1 cellular context compared by ENCODE assay signal in the genomic region with DNA sequence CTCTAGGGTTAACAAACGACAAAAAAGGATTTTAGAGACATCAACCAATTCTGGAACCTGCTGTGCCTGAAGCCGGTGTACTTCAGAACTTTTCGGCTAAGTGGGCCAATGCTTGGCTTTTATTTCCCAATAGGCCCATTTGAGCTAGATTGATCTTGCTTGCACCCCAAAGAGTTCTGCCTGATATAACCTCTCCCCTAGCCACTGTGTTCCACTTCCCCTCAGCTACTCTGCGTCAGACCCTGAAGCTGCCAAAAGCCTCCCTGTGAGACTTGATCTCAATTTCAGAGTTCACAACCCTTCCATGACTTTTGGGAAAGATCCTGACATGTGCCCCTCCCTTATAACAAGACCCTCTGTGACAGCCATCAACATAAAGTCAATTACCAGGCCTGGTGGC.
TF ChIP-seq lines count a peak whose summit lies in the region.

No MANE protein-coding gene starts in this region.

TF ChIP-seq in IMR-90, 13 proteins besides CTCF, POLR2A, EP300 and RAD21:
- TF ChIP-seq, protein P1, sequence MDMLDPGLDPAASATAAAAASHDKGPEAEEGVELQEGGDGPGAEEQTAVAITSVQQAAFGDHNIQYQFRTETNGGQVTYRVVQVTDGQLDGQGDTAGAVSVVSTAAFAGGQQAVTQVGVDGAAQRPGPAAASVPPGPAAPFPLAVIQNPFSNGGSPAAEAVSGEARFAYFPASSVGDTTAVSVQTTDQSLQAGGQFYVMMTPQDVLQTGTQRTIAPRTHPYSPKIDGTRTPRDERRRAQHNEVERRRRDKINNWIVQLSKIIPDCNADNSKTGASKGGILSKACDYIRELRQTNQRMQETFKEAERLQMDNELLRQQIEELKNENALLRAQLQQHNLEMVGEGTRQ (IDR thresholded peaks at IDR 0.05; ENCODE audit: low read depth, low read length): no peak
- no peak for TF ChIP-seq CEBPB (IDR thresholded peaks at IDR 0.05; ENCODE audit: low read depth, low read length)
- TF ChIP-seq NFE2L2 (IDR thresholded peaks at IDR 0.05; ENCODE audit: low read depth, low read length): no peak
- TF ChIP-seq MAZ (IDR thresholded peaks at IDR 0.05; ENCODE audit: borderline replicate concordance, low read depth, low read length): no peak
- no peak for TF ChIP-seq RFX5 (IDR thresholded peaks at IDR 0.05; ENCODE audit: low read depth, low read length)
- no peak for TF ChIP-seq BHLHE40 (IDR thresholded peaks at IDR 0.05; ENCODE audit: low read depth, low read length)
- TF ChIP-seq MXI1 (IDR thresholded peaks at IDR 0.05; ENCODE audit: borderline replicate concordance, low read depth, low read length): no peak
- TF ChIP-seq, protein P2, sequence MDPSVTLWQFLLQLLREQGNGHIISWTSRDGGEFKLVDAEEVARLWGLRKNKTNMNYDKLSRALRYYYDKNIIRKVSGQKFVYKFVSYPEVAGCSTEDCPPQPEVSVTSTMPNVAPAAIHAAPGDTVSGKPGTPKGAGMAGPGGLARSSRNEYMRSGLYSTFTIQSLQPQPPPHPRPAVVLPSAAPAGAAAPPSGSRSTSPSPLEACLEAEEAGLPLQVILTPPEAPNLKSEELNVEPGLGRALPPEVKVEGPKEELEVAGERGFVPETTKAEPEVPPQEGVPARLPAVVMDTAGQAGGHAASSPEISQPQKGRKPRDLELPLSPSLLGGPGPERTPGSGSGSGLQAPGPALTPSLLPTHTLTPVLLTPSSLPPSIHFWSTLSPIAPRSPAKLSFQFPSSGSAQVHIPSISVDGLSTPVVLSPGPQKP (IDR thresholded peaks at IDR 0.05; ENCODE audit: borderline replicate concordance, low read depth, low read length): no peak
